In the genomic region with DNA sequence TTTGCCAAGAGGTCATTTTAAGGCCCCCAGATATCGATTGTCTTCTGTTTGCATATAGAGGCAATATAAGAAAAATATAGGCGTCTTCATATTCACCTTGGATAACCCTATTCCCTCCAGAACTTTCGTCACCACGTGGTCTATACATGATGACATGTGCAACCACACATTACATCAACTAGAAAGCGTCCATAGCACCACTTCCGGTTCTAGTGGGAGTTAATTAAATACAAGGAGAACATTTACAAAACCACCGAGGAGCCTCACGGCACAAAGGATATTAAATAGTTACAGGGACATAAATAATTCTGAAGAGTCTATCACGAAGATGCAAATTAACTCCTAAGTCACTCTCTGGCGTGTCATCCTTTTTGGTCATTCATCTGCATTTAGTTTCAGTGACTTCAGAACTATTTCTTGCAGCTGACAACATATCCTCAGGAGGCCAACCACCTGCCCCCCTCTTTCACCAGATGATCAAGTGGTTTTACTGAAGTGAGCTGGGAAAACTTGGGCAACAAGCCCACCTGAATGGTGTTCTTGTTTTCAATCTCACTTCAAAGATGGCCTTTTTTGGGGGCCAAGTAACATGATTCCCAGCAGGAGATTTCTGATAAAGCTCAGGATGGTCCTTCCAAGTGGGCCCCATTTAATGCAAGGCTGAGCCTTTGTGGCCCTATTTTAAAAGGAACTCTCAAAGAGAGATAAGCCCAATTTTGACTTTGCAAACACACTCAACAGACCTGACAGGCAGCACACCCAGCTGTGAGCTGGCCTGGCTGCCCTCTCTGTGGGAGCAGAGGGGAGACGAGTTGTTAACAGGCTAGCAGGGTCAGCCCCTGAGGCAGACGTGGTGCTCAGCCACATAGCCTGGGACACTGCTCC, we compare ENCODE assay signal across 10 cellular contexts. TPM values are rescaled to one million over a fixed set of nuclear protein-coding genes. Genes with fewer than 3 reads are reported as not detected.
DNase-seq lines count a peak whose midpoint lies in the region; ATAC-seq, FAIRE-seq and TF ChIP-seq lines count a peak whose summit lies in the region.
"Had no signal": no experiment of that assay in that cellular context is flagged by ENCODE, and none has a peak within 500 bp of the region (broad histone marks: within the 10 kb centered on the region; RNA-seq: fewer than 3 reads in every experiment).

No MANE protein-coding gene starts in this region.

- H3K4me3 Mint-ChIP-seq in osteocyte (ENCODE audit: unreplicated experiment): no peak overlapping the region

- no peaks in the 10 kb centered on the region for H3K9me3 Mint-ChIP-seq in osteocyte (ENCODE audit: unreplicated experiment)

- peaks cover 61% of the 10 kb centered on the region for H3K4me1 Mint-ChIP-seq in osteocyte (ENCODE audit: unreplicated experiment)

- TF ChIP-seq CTCF in breast epithelium (IDR thresholded peaks at IDR 0.05) (no peak), osteocyte (IDR thresholded peaks at IDR 0.05) (no peak)

- H3K36me3 ChIP-seq in breast epithelium: no peaks in the 10 kb centered on the region
- H3K36me3 ChIP-seq: thoracic aorta had no signal

- no peak for FAIRE-seq in urothelium cell line (lab: Jason Lieb, UNC)

- TF ChIP-seq POLR2A in breast epithelium (IDR thresholded peaks at IDR 0.05): no peak

- peaks cover 8% of the 10 kb centered on the region for H3K36me3 Mint-ChIP-seq in osteocyte (ENCODE audit: unreplicated experiment)

- DNase-seq in ELR (ENCODE audit: low read depth) (peak; percentile 67), LHCN-M2 (ENCODE audit: low read depth) (peak; percentile 68), breast epithelium (ENCODE audit: low spot score in 2 of 2) (no peak), osteocyte (ENCODE audit: extremely low spot score, unreplicated experiment) (no peak), urothelium cell line (ENCODE audit: low spot score) (no peak), DMS114 treated with DMSO at 0.1 percent for 48 hours (lab: John Stamatoyannopoulos, UW; ENCODE audit: unreplicated experiment) (no peak), COLO668 (lab: John Stamatoyannopoulos, UW; ENCODE audit: unreplicated experiment) (no peak)
- DNase-seq: lower lobe of right lung had no signal

- no peaks in the 10 kb centered on the region for H3K9me3 ChIP-seq in breast epithelium
- H3K9me3 ChIP-seq: lower lobe of right lung, thoracic aorta had no signal

- H3K27ac Mint-ChIP-seq in osteocyte (ENCODE audit: unreplicated experiment): peak overlapping the region; percentile 87

- ATAC-seq in GM18519 (IDR thresholded peaks at IDR 0.05; ENCODE audit: low FRiP score, unreplicated experiment): no peak
- ATAC-seq: lower lobe of right lung had no signal

- no peak overlapping the region for H3K4me3 ChIP-seq in breast epithelium
- H3K4me3 ChIP-seq: lower lobe of right lung, thoracic aorta had no signal

- intact Hi-C loops in breast epithelium (cut with DNase I; ENCODE audit: low total_unique reads): no loop called here

- H3K27ac ChIP-seq in breast epithelium: peak overlapping the region; percentile 59 to 76
- H3K27ac ChIP-seq: lower lobe of right lung had no signal

- H3K27me3 ChIP-seq in breast epithelium: no peaks in the 10 kb centered on the region

- H3K27me3 Mint-ChIP-seq in osteocyte (ENCODE audit: unreplicated experiment): no peaks in the 10 kb centered on the region

- peaks cover 0 to 4% of the 10 kb centered on the region in 2 donors for H3K4me1 ChIP-seq in breast epithelium

RNA-seq across cellular contexts. Expression of a gene that starts 15.3 kb away (rescaled TPM):
- total RNA-seq in LHCN-M2 (2014; rRNA removed) (25.5 and 30.2 TPM in 2 replicates), breast epithelium (10 to 100 TPM; 19.5 to 54.9 (median 25.2) TPM), osteocyte (96.3 and 104 TPM in 2 replicates)
- 43.9 TPM for polyA plus RNA-seq in LHCN-M2 (2012)

RNA-seq across cellular contexts. Expression of a gene that starts 40.5 kb away (rescaled TPM):
- total RNA-seq in LHCN-M2 (2014; rRNA removed) (not detected in 2 replicates), breast epithelium (not detected), osteocyte (not detected in 2 replicates)
- 0.07 TPM for polyA plus RNA-seq in LHCN-M2 (2012)

RNA-seq across cellular contexts. Expression of a gene that starts 53.5 kb away (rescaled TPM):
- total RNA-seq in LHCN-M2 (2014; rRNA removed) (3.7 and 4.3 TPM in 2 replicates), breast epithelium (1 to 10 TPM; 1.6 to 2.9 (median 1.9) TPM), osteocyte (7.8 and 8.0 TPM in 2 replicates)
- 2.2 TPM for polyA plus RNA-seq in LHCN-M2 (2012)

Comparison
In these comparisons a context has a peak if more than half of its experiments do, and no peak if none do; other contexts are left out.
1. DNase-seq: peak in ELR (single experiment) and LHCN-M2 (single experiment); none in breast epithelium (0 of 2), osteocyte (single experiment), urothelium cell line (single experiment), DMS114 treated with DMSO at 0.1 percent for 48 hours (single experiment) and COLO668 (single experiment).